ENCODE assay signal across 8 cellular contexts in the genomic region with DNA sequence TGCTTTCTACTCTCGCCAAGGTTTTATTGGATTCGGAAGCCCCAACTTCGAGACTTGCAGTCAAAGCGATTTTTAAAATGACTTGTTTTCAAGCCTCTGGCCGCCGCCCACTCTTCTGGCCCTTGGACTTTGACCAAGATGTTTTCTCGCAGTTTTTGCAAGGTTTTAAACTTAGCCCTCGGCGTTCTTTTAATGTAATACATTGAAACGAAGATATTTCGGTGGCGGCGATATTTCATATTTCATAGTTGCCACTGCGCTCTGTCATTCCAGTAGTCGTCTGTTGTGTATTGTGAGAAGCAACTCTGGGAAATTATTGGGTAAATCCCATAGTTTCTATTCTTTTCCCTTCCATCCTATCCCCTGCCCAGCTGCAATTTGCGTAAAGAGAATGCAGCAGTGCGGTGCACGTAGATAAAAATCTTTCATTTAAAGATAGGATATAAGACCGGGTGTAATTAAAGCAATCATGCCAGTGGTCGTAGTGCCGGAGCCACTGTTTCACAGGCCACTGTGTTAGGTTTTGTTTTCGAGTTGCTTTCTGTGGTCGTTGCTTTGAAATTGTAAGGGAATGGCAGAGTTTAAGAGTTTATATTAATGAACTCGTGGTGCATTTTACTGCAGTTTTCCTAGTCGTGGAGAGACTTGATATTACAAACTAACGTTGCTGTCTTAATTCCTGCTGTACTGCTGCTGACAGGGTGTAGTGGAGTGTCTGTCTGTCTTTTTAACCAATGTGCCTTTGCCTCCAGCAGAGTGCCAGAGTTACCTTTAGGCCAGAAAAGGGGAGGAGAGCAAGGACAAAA. TPM values are rescaled to one million over a fixed set of nuclear protein-coding genes. Genes with fewer than 3 reads are reported as not detected.
DNase-seq lines count a peak whose midpoint lies in the region; ATAC-seq and TF ChIP-seq lines count a peak whose summit lies in the region.

No MANE protein-coding gene starts in this region.

- H3K4me3 ChIP-seq in AG04449 (ENCODE audit: low read depth, low read length) (peak overlapping the region; percentile 82), OCI-LY7 (ENCODE audit: low read depth, low read length, poor library complexity, severe bottlenecking) (peak overlapping the region; percentile 76), stomach smooth muscle (ENCODE audit: low read length in 2 of 2) (peak overlapping the region; percentile 93 to 94)

- H3K36me3 ChIP-seq in OCI-LY7 (ENCODE audit: insufficient read depth, low read length): peaks cover 25% of the 10 kb centered on the region
- peaks cover 2 to 6% of the 10 kb centered on the region in 2 donors for H3K36me3 ChIP-seq in stomach smooth muscle (ENCODE audit: control insufficient read depth in 2 of 2, insufficient read depth in 2 of 2, low read length in 2 of 2)

- peak; percentile 25 for ATAC-seq in HG02943 (IDR thresholded peaks at IDR 0.05; ENCODE audit: low read depth, unreplicated experiment)

- H3K4me2 ChIP-seq in OCI-LY7 (ENCODE audit: low read length): peak overlapping the region; percentile 89

- no peaks in the 10 kb centered on the region for H4K20me1 ChIP-seq in OCI-LY7 (ENCODE audit: insufficient read depth, low read length)

- peak overlapping the region; percentile 81; the same call in 1 of the 2 replicates for H2AFZ ChIP-seq in OCI-LY7 (ENCODE audit: low read length)

- TF ChIP-seq CTCF in AG04449 (IDR thresholded peaks at IDR 0.05; ENCODE audit: insufficient read depth, low read length, missing control alignments): no peak
- TF ChIP-seq CTCF in GM13976 (IDR thresholded peaks at IDR 0.05; ENCODE audit: borderline replicate concordance, control extremely low read depth, extremely low read depth, insufficient read depth, missing control alignments): no peak
- TF ChIP-seq CTCF in OCI-LY7 (conservative IDR thresholded peaks at IDR 0.05; ENCODE audit: low read length): no peak

- in situ Hi-C loops in GM13976 (cut with MboI; ENCODE audit: low sequenced_read_pairs, unreplicated experiment): no loop called here

- POLR2A ChIA-PET in AG04449 (lab: Yijun Ruan, JAX): no interaction called here
- POLR2A ChIA-PET in OCI-LY7 (lab: Charles Lee): interaction anchor here (0.9 to 3.1 kb wide), 3 partner anchors 12 to 59 kb away, joined by 4 to 17 read pairs (median 10); no protein-coding TSS in a partner anchor

- peaks cover 36% of the 10 kb centered on the region for H3K79me2 ChIP-seq in OCI-LY7 (ENCODE audit: insufficient read depth, low read depth, low read length)

- H3K27ac ChIP-seq in OCI-LY7 (ENCODE audit: low read depth, low read length, poor library complexity, severe bottlenecking) (peak overlapping the region; percentile 78), caudate nucleus (ENCODE audit: low read depth, low read length) (peak overlapping the region; percentile 91), layer of hippocampus (ENCODE audit: low read depth, low read length) (peak overlapping the region; percentile 97), stomach smooth muscle (ENCODE audit: low read length) (peak overlapping the region; percentile 94)

- no peaks in the 10 kb centered on the region for H3K9me2 ChIP-seq in OCI-LY7 (ENCODE audit: insufficient read depth, low read length)

- BruUV-seq in OCI-LY7 (replicated peaks; lab: Mats Ljungman, UMichigan): no TSS peak

- intact Hi-C loops in OCI-LY7 (cut with micrococcal nuclease; ENCODE audit: unreplicated experiment): loop anchor here (1.0 to 2.0 kb wide), 5 partner anchors 26 to 148 kb away; partner anchors contain the start of genes BIRC3 and TMEM123

- no peak for DNase-seq in AG04449 (ENCODE audit: low read depth, low spot score)
- DNase-seq in GM13976 (ENCODE audit: low spot score): peak; percentile 32
- DNase-seq in OCI-LY7 (ENCODE audit: low spot score): peak; percentile 53
- DNase-seq in caudate nucleus (lab: John Stamatoyannopoulos, UW): peak in 21 of 61 donors; percentile 8 to 57 (median 31)
- no peak for DNase-seq in SKM-1 treated with dmso at 0.1 percent for 144 hours (lab: John Stamatoyannopoulos, UW; ENCODE audit: unreplicated experiment)

- H3K4me1 ChIP-seq in OCI-LY7 (ENCODE audit: insufficient read depth, low read length, poor library complexity, severe bottlenecking) (peaks cover 23% of the 10 kb centered on the region), stomach smooth muscle (ENCODE audit: control insufficient read depth, insufficient read depth, low read length) (peaks cover 10% of the 10 kb centered on the region)

- CTCF ChIA-PET in AG04449 (lab: Yijun Ruan, JAX) (interaction anchor here (1.6 to 4.2 kb wide), 4 partner anchors 19 to 148 kb away, joined by 5 to 17 read pairs (median 6); no protein-coding TSS in a partner anchor), OCI-LY7 (lab: Charles Lee; ENCODE audit: unreplicated experiment) (no interaction called here)

- H3K9me3 ChIP-seq in OCI-LY7 (ENCODE audit: low read length) (no peaks in the 10 kb centered on the region), stomach smooth muscle (ENCODE audit: control insufficient read depth in 2 of 2, low read length in 2 of 2) (no peaks in the 10 kb centered on the region)

- H3K27me3 ChIP-seq in layer of hippocampus (ENCODE audit: control insufficient read depth, insufficient read depth, low read length) (no peaks in the 10 kb centered on the region), stomach smooth muscle (ENCODE audit: control insufficient read depth in 1 of 2, insufficient read depth in 2 of 2, low read length in 2 of 2) (no peaks in the 10 kb centered on the region)

- peak overlapping the region; percentile 96 to 98 for H3K9ac ChIP-seq in stomach smooth muscle (ENCODE audit: low read length in 2 of 2)

RNA-seq across cellular contexts. Expression of gene BIRC2, which starts 0.7 kb away (rescaled TPM):
- 32.6 and 38.0 TPM in 2 replicates for total RNA-seq in OCI-LY7 (2014; rRNA removed; shearing (Covaris generic))
- total RNA-seq in OCI-LY7 (2022): 36.1 and 40.7 TPM in 2 replicates

RNA-seq across cellular contexts. Expression of gene BIRC3, which starts 30.4 kb away (rescaled TPM):
- 23.0 and 27.2 TPM in 2 replicates for total RNA-seq in OCI-LY7 (2014; rRNA removed; shearing (Covaris generic))
- 66.9 and 69.2 TPM in 2 replicates for total RNA-seq in OCI-LY7 (2022)

Comparison
In these comparisons a context has a peak if more than half of its experiments do, and no peak if none do; other contexts are left out.
1. DNase-seq: peak in GM13976 (single experiment) and OCI-LY7 (single experiment); none in AG04449 (single experiment) and SKM-1 treated with dmso at 0.1 percent for 144 hours (single experiment).
2. Peak in every context shown above with its lines, with median percentiles within 50 percentile points of each other: H3K4me3 ChIP-seq and H3K27ac ChIP-seq.